1 cellular context compared by ENCODE assay signal in genomic region chr1:87106867-87107266, GRCh38.
A peak's percentile ranks its signal among the peaks of the same experiment; 100 is the strongest.
TF ChIP-seq lines count a peak whose summit lies in the region.

No MANE protein-coding gene starts in this region.

TF ChIP-seq in K562, 482 proteins besides CTCF, POLR2A, EP300 and RAD21 (continued from another document):
- peak; percentile 94 for TF ChIP-seq ZBTB40 (IDR thresholded peaks at IDR 0.05)
- TF ChIP-seq ZBTB40 (CRISPR knock-in tag; IDR thresholded peaks at IDR 0.05): peak; percentile 89
